17 cellular contexts compared by ENCODE assay signal in genomic region chr2:74041182-74041581, GRCh38. TPM values are rescaled to one million over a fixed set of nuclear protein-coding genes. Genes with fewer than 3 reads are reported as not detected.
DNase-seq lines count a peak whose midpoint lies in the region; ATAC-seq and TF ChIP-seq lines count a peak whose summit lies in the region.
"Had no signal": no experiment of that assay in that cellular context is flagged by ENCODE, and none has a peak within 500 bp of the region (broad histone marks: within the 10 kb centered on the region; RNA-seq: fewer than 3 reads in every experiment).

No MANE protein-coding gene starts in this region.

- WGBS in stomach, 5 donors = 83 to 92% (median 91%) methylated on average over 3 of the region's 3 CpGs

- BruUV-seq in A673 (replicated peaks; lab: Mats Ljungman, UMichigan) = no TSS peak

- no peaks in the 10 kb centered on the region for H3K9me3 ChIP-seq in CD4-positive, alpha-beta memory T cell (ENCODE audit: control insufficient read depth in 1 of 2, low read length in 2 of 2)
- H3K9me3 ChIP-seq in T-helper 17 cell (ENCODE audit: control insufficient read depth, low read length, poor library complexity, severe bottlenecking) (no peaks in the 10 kb centered on the region), left lung (no peaks in the 10 kb centered on the region), stomach (no peaks in the 10 kb centered on the region), A673 (ENCODE audit: low read depth, low read length, poor library complexity, severe bottlenecking) (no peaks in the 10 kb centered on the region)
- H3K9me3 ChIP-seq: adrenal gland had no signal

- H3K27me3 ChIP-seq in CD4-positive, alpha-beta memory T cell (ENCODE audit: insufficient read depth, low read length) = no peaks in the 10 kb centered on the region
- H3K27me3 ChIP-seq in left lung = no peaks in the 10 kb centered on the region
- H3K27me3 ChIP-seq in stomach = no peaks in the 10 kb centered on the region
- H3K27me3 ChIP-seq in A673 (replicated peaks; ENCODE audit: insufficient read depth, low read depth, low read length, poor library complexity) = no peaks in the 10 kb centered on the region
- H3K27me3 ChIP-seq: adrenal gland had no signal

- no peaks in the 10 kb centered on the region for H3K27me3 Mint-ChIP-seq in CD4-positive, alpha-beta memory T cell
- no peaks in the 10 kb centered on the region for H3K27me3 Mint-ChIP-seq in T-helper 17 cell
- H3K27me3 Mint-ChIP-seq: activated CD4-positive, alpha-beta T cell treated with anti-CD3 and anti-CD28 coated beads, Interleukin-2, amount 10 ng/mL, durations not matched to agents 7 days and 5 days had no signal

- H3K4me3 Mint-ChIP-seq in CD4-positive, alpha-beta memory T cell = no peak overlapping the region
- peak overlapping the region; percentile 21 for H3K4me3 Mint-ChIP-seq in T-helper 17 cell
- H3K4me3 Mint-ChIP-seq: activated CD4-positive, alpha-beta T cell treated with anti-CD3 and anti-CD28 coated beads, Interleukin-2, amount 10 ng/mL, durations not matched to agents 7 days and 5 days; nephron had no signal

- POLR2A ChIA-PET in CD4-positive, alpha-beta memory T cell (lab: Charles Lee; ENCODE audit: partially characterized antibody) = interaction anchor here (1.0 kb wide), 1 partner anchor 11 kb away, joined by 5 read pairs; no protein-coding TSS in a partner anchor
- POLR2A ChIA-PET in A673 (lab: Charles Lee; ENCODE audit: low non-redundant PET) = no interaction called here

- no peak for TF ChIP-seq EP300 in stomach (IDR thresholded peaks at IDR 0.05)

- H3K36me3 ChIP-seq in CD4-positive, alpha-beta memory T cell (ENCODE audit: insufficient read depth, low read length) = no peaks in the 10 kb centered on the region
- H3K36me3 ChIP-seq in left lung (peaks cover 0 to 2% of the 10 kb centered on the region in 2 donors), stomach (peaks cover 0 to 3% (median 1%) of the 10 kb centered on the region in 4 donors), A673 (ENCODE audit: insufficient read depth, low read length, poor library complexity, severe bottlenecking) (peaks cover 2% of the 10 kb centered on the region)

- intact Hi-C loops in CD4-positive, alpha-beta memory T cell (cut with micrococcal nuclease) = no loop called here
- intact Hi-C loops in left lung (cut with DNase I) = no loop called here
- intact Hi-C loops in stomach (cut with DNase I; ENCODE audit: low total_unique reads) = no loop called here
- intact Hi-C loops in A673 (cut with micrococcal nuclease; ENCODE audit: unreplicated experiment) = no loop called here

- CTCF ChIA-PET in CD4-positive, alpha-beta memory T cell (lab: Charles Lee; ENCODE audit: partially characterized antibody) = interaction anchor here (0.7 to 1.4 kb wide), 3 partner anchors 10 to 29 kb away, joined by 3 read pairs; no protein-coding TSS in a partner anchor
- CTCF ChIA-PET in A673 (lab: Charles Lee) = no interaction called here

- H3K36me3 Mint-ChIP-seq in CD4-positive, alpha-beta memory T cell = peaks cover 3 to 4% of the 10 kb centered on the region in 2 donors
- no peaks in the 10 kb centered on the region for H3K36me3 Mint-ChIP-seq in T-helper 17 cell (ENCODE audit: low read depth)

- TF ChIP-seq POLR2A in stomach (IDR thresholded peaks at IDR 0.05) = no peak

- ATAC-seq in T-helper 17 cell (peak; percentile 22), left lung (peak; percentile 25), HG03439 (IDR thresholded peaks at IDR 0.05; ENCODE audit: unreplicated experiment) (no peak)
- ATAC-seq: Panc1 had no signal

- DNase-seq in Ammon's horn (ENCODE audit: low spot score) = peak; percentile 43
- DNase-seq in CD4-positive, alpha-beta memory T cell = no peak
- no peak for DNase-seq in T-helper 17 cell
- peak in 1 of 2 donors; percentile 82 for DNase-seq in left lung
- no peak for DNase-seq in stomach
- DNase-seq in cerebellum (ENCODE audit: low spot score) = no peak
- no peak for DNase-seq in A673 (ENCODE audit: low spot score)
- DNase-seq: activated CD4-positive, alpha-beta T cell treated with anti-CD3 and anti-CD28 coated beads, Interleukin-2, amount 10 ng/mL, durations not matched to agents 7 days and 5 days; activated T-cell treated with anti-CD3 and anti-CD28 coated beads, Interleukin-2, amount 50 U/mL, for 48 hours; adrenal gland; DMS53; foreskin fibroblast; NCI-H146; NCI-H345 had no signal

- peak overlapping the region in 5 of 7 donors; percentile 54 to 84 (median 76) for H3K27ac Mint-ChIP-seq in CD4-positive, alpha-beta memory T cell
- peak overlapping the region; percentile 35 for H3K27ac Mint-ChIP-seq in T-helper 17 cell
- H3K27ac Mint-ChIP-seq: activated CD4-positive, alpha-beta T cell treated with anti-CD3 and anti-CD28 coated beads, Interleukin-2, amount 10 ng/mL, durations not matched to agents 7 days and 5 days; nephron had no signal

- H3K9me3 Mint-ChIP-seq in CD4-positive, alpha-beta memory T cell = no peaks in the 10 kb centered on the region
- H3K9me3 Mint-ChIP-seq: activated CD4-positive, alpha-beta T cell treated with anti-CD3 and anti-CD28 coated beads, Interleukin-2, amount 10 ng/mL, durations not matched to agents 7 days and 5 days; nephron had no signal

- no peak overlapping the region for H3K4me3 ChIP-seq in CD4-positive, alpha-beta memory T cell (ENCODE audit: low read length in 2 of 2)
- H3K4me3 ChIP-seq in left lung (no peak overlapping the region), stomach (no peak overlapping the region), A673 (ENCODE audit: low read depth, low read length, poor library complexity, severe bottlenecking) (no peak overlapping the region)
- H3K4me3 ChIP-seq: adrenal gland had no signal

- peaks cover 55% of the 10 kb centered on the region for H3K4me1 ChIP-seq in CD4-positive, alpha-beta memory T cell (ENCODE audit: insufficient read depth, low read length)
- peaks cover 16 to 63% of the 10 kb centered on the region in 2 donors for H3K4me1 ChIP-seq in left lung
- peaks cover 17 to 49% (median 33%) of the 10 kb centered on the region in 4 donors for H3K4me1 ChIP-seq in stomach
- peaks cover 16% of the 10 kb centered on the region for H3K4me1 ChIP-seq in A673 (ENCODE audit: insufficient read depth, low read length, poor library complexity, severe bottlenecking)

- no peak for TF ChIP-seq CTCF in left lung (IDR thresholded peaks at IDR 0.05)
- TF ChIP-seq CTCF in stomach (IDR thresholded peaks at IDR 0.05) = no peak
- TF ChIP-seq CTCF in A673 (conservative IDR thresholded peaks at IDR 0.05; ENCODE audit: low read depth, low read length) = no peak

- no peak overlapping the region for H3K27ac ChIP-seq in CD4-positive, alpha-beta memory T cell (ENCODE audit: low read depth, low read length)
- H3K27ac ChIP-seq in left lung (peak overlapping the region in 1 of 2 donors; percentile 45), stomach (no peak overlapping the region), A673 (ENCODE audit: low read depth, low read length, poor library complexity, severe bottlenecking) (no peak overlapping the region)
- H3K27ac ChIP-seq: adrenal gland had no signal

- peaks cover 49 to 66% (median 62%) of the 10 kb centered on the region in 4 donors for H3K4me1 Mint-ChIP-seq in CD4-positive, alpha-beta memory T cell
- H3K4me1 Mint-ChIP-seq in T-helper 17 cell = peaks cover 55% of the 10 kb centered on the region

RNA-seq across cellular contexts. Expression of gene TET3, which starts 56.5 kb away (rescaled TPM):
- 10 to 100 TPM; 18.2 to 19.4 TPM for total RNA-seq in CD4-positive, alpha-beta memory T cell
- under 1 TPM; 0.03 to 0.57 TPM for polyA plus RNA-seq in CD4-positive, alpha-beta memory T cell
- total RNA-seq in T-helper 17 cell (10 to 100 TPM; 20.3 to 22.5 TPM), left lung (10 to 100 TPM; 16.6 to 32.1 TPM), stomach (10 to 100 TPM; 14.7 to 31.5 (median 17.8) TPM), cerebellum (22.0 TPM), A673 (2021) (26.3 and 28.7 TPM in 2 replicates)
- 1 to 10 TPM; 1.7 to 2.2 (median 1.8) TPM for polyA plus RNA-seq in stomach
